ENCODE assay signal across 25 cellular contexts in genomic region chr5:122385286-122385685, GRCh38.
A peak's percentile ranks its signal among the peaks of the same experiment; 100 is the strongest.
DNase-seq lines count a peak whose midpoint lies in the region; ATAC-seq, FAIRE-seq and TF ChIP-seq lines count a peak whose summit lies in the region.
"Had no signal": no experiment of that assay in that cellular context is flagged by ENCODE, and none has a peak within 500 bp of the region (broad histone marks: within the 10 kb centered on the region; RNA-seq: fewer than 3 reads in every experiment).

No MANE protein-coding gene starts in this region.

- no peak overlapping the region for H3K23ac ChIP-seq in mesenchymal stem cell (ENCODE audit: low read length in 2 of 2)

- intact Hi-C loops in sigmoid colon (cut with DNase I), result loop anchor here (5.0 kb wide), 1 partner anchor 977 kb away; no protein-coding TSS in a partner anchor
- intact Hi-C loops in HepG2 (cut with micrococcal nuclease; ENCODE audit: unreplicated experiment), result no loop called here

- H2BK12ac ChIP-seq in mesenchymal stem cell (ENCODE audit: low read length in 2 of 2), result no peak overlapping the region

- ATAC-seq in HepG2, result no peak
- ATAC-seq in GM21576 (IDR thresholded peaks at IDR 0.05; ENCODE audit: unreplicated experiment), result no peak
- ATAC-seq: A549, GM12878, SK-N-SH treated with all-trans-retinoic acid at 6 μM for 48 hours had no signal

- TF ChIP-seq CTCF in brain (conservative IDR thresholded peaks at IDR 0.05) (no peak), mesothelial cell of epicardium (IDR thresholded peaks at IDR 0.05; ENCODE audit: unreplicated experiment) (no peak), sigmoid colon (IDR thresholded peaks at IDR 0.05) (no peak), HepG2 (CRISPR knock-in tag; IDR thresholded peaks at IDR 0.05) (no peak)

- H3K4me3 Mint-ChIP-seq in brain, result no peak overlapping the region
- H3K4me3 Mint-ChIP-seq in mesothelial cell of epicardium, result no peak overlapping the region
- H3K4me3 Mint-ChIP-seq: CD4-positive, alpha-beta memory T cell had no signal

- POLR2A ChIA-PET in HepG2 (lab: Yijun Ruan, JAX), result no interaction called here

- H3K27me3 ChIP-seq in sigmoid colon, result no peaks in the 10 kb centered on the region
- no peaks in the 10 kb centered on the region for H3K27me3 ChIP-seq in HepG2 (ENCODE audit: control insufficient read depth in 1 of 2, insufficient read depth in 2 of 2, low read length in 2 of 2)
- no peaks in the 10 kb centered on the region for H3K27me3 ChIP-seq in mesenchymal stem cell (ENCODE audit: control insufficient read depth in 1 of 2, insufficient read depth in 1 of 2, low read length in 2 of 2)
- H3K27me3 ChIP-seq: SJCRH30 had no signal

- no peaks in the 10 kb centered on the region for H3K79me2 ChIP-seq in HepG2 (ENCODE audit: insufficient read depth, low read length)

- H2AK5ac ChIP-seq in mesenchymal stem cell (ENCODE audit: low read length, severe bottlenecking), result no peak overlapping the region

- no peaks in the 10 kb centered on the region for H3K27me3 Mint-ChIP-seq in brain
- H3K27me3 Mint-ChIP-seq in mesothelial cell of epicardium (ENCODE audit: low read depth), result no peaks in the 10 kb centered on the region
- H3K27me3 Mint-ChIP-seq: CD4-positive, alpha-beta memory T cell had no signal

- H3K27ac Mint-ChIP-seq in brain (peak overlapping the region in 4 of 5 experiments; percentile 36 to 73 (median 60)), mesothelial cell of epicardium (peak overlapping the region; percentile 36)
- H3K27ac Mint-ChIP-seq: CD4-positive, alpha-beta memory T cell had no signal

- CTCF ChIA-PET in HepG2 (lab: Yijun Ruan, JAX; ENCODE audit: low intra/inter-chr PET ratio, low total read pairs), result no interaction called here

- H2BK120ac ChIP-seq in mesenchymal stem cell (ENCODE audit: low read depth, low read length), result no peak overlapping the region

- H2AFZ ChIP-seq in HepG2 (ENCODE audit: low read length), result no peak overlapping the region
- no peak overlapping the region for H2AFZ ChIP-seq in mesenchymal stem cell (ENCODE audit: low read depth, low read length)
- H2AFZ ChIP-seq: PC-9 had no signal

- no TSS peak for BruUV-seq in HepG2 (replicated peaks; lab: Mats Ljungman, UMichigan)

- H2BK15ac ChIP-seq in mesenchymal stem cell (ENCODE audit: low read depth, poor library complexity, severe bottlenecking), result no peak overlapping the region

- H3K4ac ChIP-seq in mesenchymal stem cell (ENCODE audit: low read depth in 1 of 2, low read length in 2 of 2), result no peak overlapping the region

- no peak overlapping the region for H2BK5ac ChIP-seq in mesenchymal stem cell (ENCODE audit: low read depth, low read length, poor library complexity, severe bottlenecking)

- no peak overlapping the region for H3K4me3 ChIP-seq in sigmoid colon
- no peak overlapping the region for H3K4me3 ChIP-seq in HepG2 (replicated peaks in 1 of 3; ENCODE audit: insufficient read depth in 1 of 3, low read depth in 2 of 3, low read length in 3 of 3)
- no peak overlapping the region for H3K4me3 ChIP-seq in mesenchymal stem cell (ENCODE audit: insufficient read depth in 1 of 2, low read depth in 1 of 2, low read length in 2 of 2)
- H3K4me3 ChIP-seq: A549, GM12878, HAP-1, PC-9, SJCRH30 had no signal

- H3K4me2 ChIP-seq in HepG2 (ENCODE audit: low read depth, low read length) (no peak overlapping the region), mesenchymal stem cell (ENCODE audit: low read length, poor library complexity, severe bottlenecking) (no peak overlapping the region)
- H3K4me2 ChIP-seq: A549, PC-9 had no signal

- H3K36me3 Mint-ChIP-seq in brain (peaks cover 35% of the 10 kb centered on the region), mesothelial cell of epicardium (peaks cover 13% of the 10 kb centered on the region)

- H3K9me3 Mint-ChIP-seq in brain (peaks cover 4 to 13% (median 12%) of the 10 kb centered on the region in 5 experiments), mesothelial cell of epicardium (peaks cover 5% of the 10 kb centered on the region)

- no peaks in the 10 kb centered on the region for H3K79me1 ChIP-seq in mesenchymal stem cell (replicated peaks; ENCODE audit: low read length, poor library complexity, severe bottlenecking)

- no peak overlapping the region for H4K91ac ChIP-seq in mesenchymal stem cell (ENCODE audit: low read length)

- TF ChIP-seq EP300 in sigmoid colon (IDR thresholded peaks at IDR 0.05), result peak in 1 of 4 donors; percentile 3
- TF ChIP-seq EP300 in HepG2 (IDR thresholded peaks at IDR 0.05; ENCODE audit: low read depth in 2 of 2, low read length in 2 of 2), result no peak
- no peak for TF ChIP-seq EP300 in HepG2 (CRISPR knock-in tag; IDR thresholded peaks at IDR 0.05; ENCODE audit: borderline replicate concordance)

- no peak overlapping the region for H3K18ac ChIP-seq in mesenchymal stem cell (ENCODE audit: low read depth in 1 of 2, low read length in 2 of 2)

- WGBS in sigmoid colon, 2 donors, result 93 to 97% methylated on average over 4 of the region's 4 CpGs
- WGBS in HepG2 (ENCODE audit: low lambda C conversion rate), result 67% methylated on average over 4 of the region's 4 CpGs
- 92% methylated on average over 4 of the region's 4 CpGs for WGBS in mesenchymal stem cell

- TF ChIP-seq RAD21 in HepG2 (CRISPR knock-in tag; IDR thresholded peaks at IDR 0.05), result no peak

- no peak overlapping the region for H3K9ac ChIP-seq in HepG2 (ENCODE audit: insufficient read depth, low read depth, low read length)
- H3K9ac ChIP-seq in mesenchymal stem cell (ENCODE audit: low read length), result no peak overlapping the region

- no peak overlapping the region for H3K14ac ChIP-seq in mesenchymal stem cell (ENCODE audit: low read length in 2 of 2)

- H3K4me1 ChIP-seq in sigmoid colon (peaks cover 0 to 32% (median 25%) of the 10 kb centered on the region in 4 donors), HepG2 (ENCODE audit: insufficient read depth, low read length) (no peaks in the 10 kb centered on the region), mesenchymal stem cell (ENCODE audit: control insufficient read depth, insufficient read depth, low read depth, low read length) (no peaks in the 10 kb centered on the region)
- H3K4me1 ChIP-seq: A549, Caco-2, HAP-1, SJCRH30 had no signal

- H3K9me3 ChIP-seq in sigmoid colon (no peaks in the 10 kb centered on the region), HepG2 (ENCODE audit: low read length) (no peaks in the 10 kb centered on the region), mesenchymal stem cell (ENCODE audit: control insufficient read depth, low read length) (no peaks in the 10 kb centered on the region)
- H3K9me3 ChIP-seq: A549, Caco-2, HAP-1, SJCRH30 had no signal

- H3K36me3 ChIP-seq in sigmoid colon, result no peaks in the 10 kb centered on the region
- no peaks in the 10 kb centered on the region for H3K36me3 ChIP-seq in HepG2 (replicated peaks in 1 of 2; ENCODE audit: control insufficient read depth in 1 of 2, insufficient read depth in 2 of 2, low read length in 2 of 2)
- no peaks in the 10 kb centered on the region for H3K36me3 ChIP-seq in mesenchymal stem cell (ENCODE audit: control insufficient read depth in 1 of 2, insufficient read depth in 2 of 2, low read depth in 1 of 2, low read length in 2 of 2)
- H3K36me3 ChIP-seq: HAP-1, SJCRH30 had no signal

- H3K27ac ChIP-seq in sigmoid colon (peak overlapping the region in 3 of 4 donors; percentile 47 to 70 (median 67)), HepG2 (ENCODE audit: extremely low read length, insufficient read depth, low read length) (no peak overlapping the region), mesenchymal stem cell (ENCODE audit: low read length, poor library complexity, severe bottlenecking) (no peak overlapping the region)
- H3K27ac ChIP-seq: A549, HL-60, PC-9, SJCRH30 had no signal

- H3K4me1 Mint-ChIP-seq in brain (peaks cover 57% of the 10 kb centered on the region), mesothelial cell of epicardium (peaks cover 59% of the 10 kb centered on the region)
- H3K4me1 Mint-ChIP-seq: CD4-positive, alpha-beta memory T cell had no signal

- H4K8ac ChIP-seq in mesenchymal stem cell (ENCODE audit: low read length), result no peak overlapping the region

- H4K20me1 ChIP-seq in HepG2 (ENCODE audit: insufficient read depth, low read length), result no peaks in the 10 kb centered on the region

- no peak for FAIRE-seq in HepG2 (lab: Jason Lieb, UNC)
- FAIRE-seq: A549, GM12878 had no signal

- DNase-seq in mesothelial cell of epicardium (ENCODE audit: low spot score in 2 of 2, unreplicated experiment in 2 of 2) (no peak), sigmoid colon (no peak), NCI-H2171 (lab: John Stamatoyannopoulos, UW) (no peak), HepG2 (ENCODE audit: low spot score) (no peak), mesenchymal stem cell (no peak)
- DNase-seq: Caco-2; CD4-positive, alpha-beta memory T cell; GDM1; GOT3; NCI-H1092 treated with DMSO at 0.1 percent for 48 hours; NCI-H1436; NCI-H187; NCI-H2081 treated with DMSO at 0.1 percent for 48 hours; NCI-H526; NCI-H82; NK-92 treated with Interleukin-12 subunit alpha and Interleukin-12 subunit beta, amount 100 ng/mL, for 24 hours; PC-9; SJCRH30 had no signal

- in situ Hi-C loops in HepG2 (cut with HindIII; ENCODE audit: extremely low pct_ligation_motif_present, low pct_unique_long_range_greater_than_20kb), result no loop called here

- TF ChIP-seq POLR2A in sigmoid colon (IDR thresholded peaks at IDR 0.05) (no peak), HepG2 (IDR thresholded peaks at IDR 0.05; ENCODE audit: insufficient read depth in 1 of 2, low read depth in 2 of 2, low read length in 2 of 2) (no peak)

TF ChIP-seq in HepG2, 621 proteins besides CTCF, POLR2A, EP300 and RAD21:
- no peak for TF ChIP-seq ZNF770 (CRISPR knock-in tag; IDR thresholded peaks at IDR 0.05)

Comparison
In these comparisons a context has a peak if more than half of its experiments do, and no peak if none do; other contexts are left out.
1. H3K27ac ChIP-seq: peak in sigmoid colon (3 of 4); none in HepG2 (single experiment) and mesenchymal stem cell (single experiment).